33 cellular contexts compared by ENCODE assay signal in the genomic region with DNA sequence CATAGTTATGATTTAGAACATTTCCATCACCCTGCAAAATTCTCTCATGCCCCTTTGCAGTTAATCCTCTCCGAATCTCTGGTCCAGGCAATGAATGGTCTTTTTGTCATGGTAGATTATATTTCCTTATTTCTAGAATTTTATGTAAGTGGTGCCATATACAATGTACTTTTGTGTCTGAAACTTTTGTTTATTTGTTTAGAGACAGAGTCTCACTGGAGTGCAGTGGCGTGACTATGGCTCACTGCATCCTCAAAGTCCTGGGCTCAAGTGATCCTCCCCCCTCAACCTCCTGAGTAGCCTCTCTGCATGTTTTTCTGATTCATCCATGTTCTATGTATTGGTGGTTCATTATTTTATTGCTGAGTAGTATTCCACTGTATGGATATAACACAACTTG. TPM values are rescaled to one million over a fixed set of nuclear protein-coding genes. Genes with fewer than 3 reads are reported as not detected.
"Had no signal": no experiment of that assay in that cellular context is flagged by ENCODE, and none has a peak within 500 bp of the region (broad histone marks: within the 10 kb centered on the region; RNA-seq: fewer than 3 reads in every experiment).

No MANE protein-coding gene starts in this region.

- H3K4me1 ChIP-seq: adrenal gland, breast epithelium had no signal

- H3K4me3 ChIP-seq: adrenal gland, body of pancreas, breast epithelium had no signal

- DNase-seq: activated B cell treated with CpG ODN at 0.5 μM for 24 hours; activated CD4-positive, alpha-beta memory T cell treated with anti-CD3 and anti-CD28 coated beads for 36 hours; activated CD4-positive, alpha-beta T cell treated with anti-CD3 and anti-CD28 coated beads for 4 hours; activated CD4-positive, alpha-beta T cell treated with anti-CD3 and anti-CD28 coated beads, Interleukin-2, amount 10 ng/mL, durations not matched to agents 24 days and 14 days; activated CD4-positive, alpha-beta T cell treated with anti-CD3 and anti-CD28 coated beads, Interleukin-2, amount 50 U/mL, for 1 hour; activated CD4-positive, alpha-beta T cell treated with anti-CD3 and anti-CD28 coated beads, Interleukin-2, amount 50 U/mL, for 4 hours; activated CD4-positive, CD25-positive, alpha-beta regulatory T cell treated with anti-CD3 and anti-CD28 coated beads, Interleukin-2, amount 50 U/mL, for 72 hours; activated CD8-positive, alpha-beta memory T cell treated with anti-CD3 and anti-CD28 coated beads, Interleukin-2, amount 50 U/mL, for 4 hours; activated CD8-positive, alpha-beta T cell treated with anti-CD3 and anti-CD28 coated beads for 36 hours; activated effector memory CD4-positive, alpha-beta T cell treated with anti-CD3 and anti-CD28 coated beads, Interleukin-2, amount 50 U/mL, for 16 hours; activated gamma-delta T cell treated with Interleukin-2 at 50 U/mL for 16 hours; activated naive CD4-positive, alpha-beta T cell; activated naive CD4-positive, alpha-beta T cell treated with anti-CD3 and anti-CD28 coated beads for 36 hours; activated naive CD4-positive, alpha-beta T cell treated with anti-CD3 and anti-CD28 coated beads, Interleukin-2, amount 50 U/mL, for 16 hours; activated naive CD8-positive, alpha-beta T cell treated with anti-CD3 and anti-CD28 coated beads for 36 hours; activated T-cell treated with anti-CD3 and anti-CD28 coated beads for 4 hours; activated T-cell treated with anti-CD3 and anti-CD28 coated beads, Interleukin-2, amount 50 U/mL, for 1 hour; activated T-cell treated with anti-CD3 and anti-CD28 coated beads, Interleukin-2, amount 50 U/mL, for 4 hours; activated T-cell treated with anti-CD3 and anti-CD28 coated beads, Interleukin-2, amount 50 U/mL, for 72 hours; adrenal gland; amniotic stem cell; aorta; body of pancreas; brain microvascular endothelial cell; central memory CD4-positive, alpha-beta T cell; T-helper 2 cell; T-helper 9 cell had no signal

- ATAC-seq: activated CD8-positive, alpha-beta T cell treated with anti-CD3 and anti-CD28 coated beads for 36 hours; activated naive CD4-positive, alpha-beta T cell treated with anti-CD3 and anti-CD28 coated beads, Interleukin-2, amount 50 U/mL, for 72 hours; activated T-cell treated with anti-CD3 and anti-CD28 coated beads, Interleukin-2, amount 50 U/mL, for 4 hours; activated T-cell treated with anti-CD3 and anti-CD28 coated beads, Interleukin-2, amount 50 U/mL, for 72 hours; activated T-helper 17 cell treated with anti-CD3 and anti-CD28 coated beads, Interleukin-2, amount 50 U/mL, for 72 hours; body of pancreas had no signal

- H3K27ac ChIP-seq: adrenal gland, body of pancreas, brain microvascular endothelial cell, breast epithelium, VCaP had no signal

- H3K27me3 ChIP-seq: adrenal gland, body of pancreas, brain microvascular endothelial cell, breast epithelium had no signal

- H3K36me3 ChIP-seq: adrenal gland, brain microvascular endothelial cell, breast epithelium had no signal

- H3K9me3 ChIP-seq: adrenal gland, body of pancreas had no signal

RNA-seq across cellular contexts. Expression of a gene that starts 23.2 kb away (rescaled TPM):
- total RNA-seq: activated CD4-positive, alpha-beta memory T cell treated with anti-CD3 and anti-CD28 coated beads for 36 hours; activated CD4-positive, alpha-beta T cell treated with anti-CD3 and anti-CD28 coated beads, Interleukin-2, amount 10 ng/mL, durations not matched to agents 24 days and 14 days; activated CD8-positive, alpha-beta memory T cell treated with anti-CD3 and anti-CD28 coated beads for 36 hours; activated CD8-positive, alpha-beta T cell treated with anti-CD3 and anti-CD28 coated beads for 36 hours; activated naive CD4-positive, alpha-beta T cell treated with anti-CD3 and anti-CD28 coated beads for 36 hours; activated naive CD4-positive, alpha-beta T cell treated with anti-CD3 and anti-CD28 coated beads, Interleukin-2, amount 50 U/mL, for 72 hours; activated naive CD8-positive, alpha-beta T cell treated with anti-CD3 and anti-CD28 coated beads for 36 hours; activated T-cell treated with anti-CD3 and anti-CD28 coated beads, Interleukin-2, amount 50 U/mL, for 72 hours; activated T-helper 1 cell treated with anti-CD3 and anti-CD28 coated beads, Interleukin-12 subunit alpha, Interleukin-12 subunit beta, Interleukin-2, Interleukin-4 antibody, amounts not matched to agents 30 ng/mL and 10 ng/mL and 1 ng/mL, durations not matched to agents 14 hours and 24 hours and 36 hours; activated T-helper 17 cell treated with anti-CD3 and anti-CD28 coated beads, Interleukin-2, amount 50 U/mL, for 72 hours had no signal
